ENCODE assay signal across 23 cellular contexts in genomic region chr4:88900432-88900831, GRCh38.
DNase-seq lines count a peak whose midpoint lies in the region; ATAC-seq and TF ChIP-seq lines count a peak whose summit lies in the region.
"Had no signal": no experiment of that assay in that cellular context is flagged by ENCODE, and none has a peak within 500 bp of the region (broad histone marks: within the 10 kb centered on the region; RNA-seq: fewer than 3 reads in every experiment).

No MANE protein-coding gene starts in this region.

- DNase-seq in EL (peak; percentile 72), MG63 (peak; percentile 10), choroid plexus epithelial cell (ENCODE audit: low read depth) (peak; percentile 71), non-pigmented ciliary epithelial cell (ENCODE audit: low read depth) (peak; percentile 38), right cardiac atrium (no peak), UCSD-AML1 (lab: John Stamatoyannopoulos, UW; ENCODE audit: unreplicated experiment) (no peak), D341Med (ENCODE audit: low spot score) (no peak)
- DNase-seq: activated CD8-positive, alpha-beta T cell treated with anti-CD3 and anti-CD28 coated beads for 36 hours; activated T-cell treated with anti-CD3 and anti-CD28 coated beads, Interleukin-2, amount 50 U/mL, for 24 hours; kidney; mesendoderm; NCI-H1436 treated with DMSO at 0.1 percent for 48 hours; NCI-H446 treated with DMSO at 0.1 percent for 48 hours; stimulated activated CD8-positive, alpha-beta memory T cell treated with anti-CD3 and anti-CD28 coated beads, Interleukin-4, amount 100 ng/mL, for 48 hours; substantia nigra; T-helper 1 cell had no signal

- H3K9me3 ChIP-seq in MG63, result no peaks in the 10 kb centered on the region
- H3K9me3 ChIP-seq in right cardiac atrium (ENCODE audit: control insufficient read depth, low read length), result no peaks in the 10 kb centered on the region

- no peak overlapping the region for H3K4me3 ChIP-seq in MG63
- H3K4me3 ChIP-seq in choroid plexus epithelial cell (ENCODE audit: low read depth, low read length), result no peak overlapping the region
- H3K4me3 ChIP-seq in right cardiac atrium (ENCODE audit: low read length), result no peak overlapping the region
- H3K4me3 ChIP-seq: BLaER1 treated with 17β-estradiol and CSF1 and Interleukin-3, amounts not matched to agents 10 nM and 100 nM; hepatocyte had no signal

- TF ChIP-seq CTCF in choroid plexus epithelial cell (conservative IDR thresholded peaks at IDR 0.05; ENCODE audit: low read depth, low read length), result no peak

- no peak for ATAC-seq in right cardiac atrium
- ATAC-seq in GM18873 (IDR thresholded peaks at IDR 0.05; ENCODE audit: low FRiP score, unreplicated experiment), result no peak
- ATAC-seq: activated CD8-positive, alpha-beta T cell treated with anti-CD3 and anti-CD28 coated beads for 36 hours; esophagus mucosa; natural killer cell treated with Interleukin-12 subunit alpha and Interleukin-12 subunit beta and Interleukin-15 and Interleukin-18, amount 100 ng/mL, for 72 hours; Right ventricle myocardium inferior had no signal

- intact Hi-C loops in right cardiac atrium (cut with DNase I), result no loop called here

- 92% methylated on average over 2 of the region's 2 CpGs for WGBS in right cardiac atrium

- H3K4me1 ChIP-seq in right cardiac atrium (ENCODE audit: control insufficient read depth, insufficient read depth, low read length), result no peaks in the 10 kb centered on the region
- H3K4me1 ChIP-seq: BLaER1 treated with 17β-estradiol and CSF1 and Interleukin-3, amounts not matched to agents 10 nM and 100 nM had no signal

- H3K27me3 ChIP-seq in MG63 (no peaks in the 10 kb centered on the region), right cardiac atrium (ENCODE audit: control insufficient read depth, insufficient read depth) (no peaks in the 10 kb centered on the region)
- H3K27me3 ChIP-seq: BLaER1 treated with 17β-estradiol and CSF1 and Interleukin-3, amounts not matched to agents 10 nM and 100 nM; hepatocyte had no signal

- H3K27ac ChIP-seq in right cardiac atrium (ENCODE audit: low read length), result no peak overlapping the region
- H3K27ac ChIP-seq: BLaER1 treated with 17β-estradiol and CSF1 and Interleukin-3, amounts not matched to agents 10 nM and 100 nM; hepatocyte; VCaP had no signal

- no peaks in the 10 kb centered on the region for H3K36me3 ChIP-seq in MG63
- H3K36me3 ChIP-seq: BLaER1 treated with 17β-estradiol and CSF1 and Interleukin-3, amounts not matched to agents 10 nM and 100 nM had no signal

Comparison
In these comparisons a context has a peak if more than half of its experiments do, and no peak if none do; other contexts are left out.
1. DNase-seq: peak in EL (single experiment), MG63 (single experiment), choroid plexus epithelial cell (single experiment) and non-pigmented ciliary epithelial cell (single experiment); none in right cardiac atrium (0 of 3), UCSD-AML1 (single experiment) and D341Med (single experiment).